ENCODE assay signal across 25 cellular contexts in genomic region chr10:70121281-70121949, GRCh38.
"Had no signal": no experiment of that assay in that cellular context is flagged by ENCODE, and none has a peak within 500 bp of the region (broad histone marks: within the 10 kb centered on the region; RNA-seq: fewer than 3 reads in every experiment).

No MANE protein-coding gene starts in this region.

- DNase-seq: activated B cell treated with CpG ODN at 0.5 μM for 24 hours; activated CD4-positive, alpha-beta T cell treated with anti-CD3 and anti-CD28 coated beads for 48 hours; activated CD4-positive, alpha-beta T cell treated with anti-CD3 and anti-CD28 coated beads, Interleukin-2, amount 50 U/mL, for 1 hour; activated CD4-positive, alpha-beta T cell treated with anti-CD3 and anti-CD28 coated beads, Interleukin-2, amount 50 U/mL, for 48 hours; activated CD8-positive, alpha-beta memory T cell treated with anti-CD3 and anti-CD28 coated beads for 24 hours; activated CD8-positive, alpha-beta T cell treated with anti-CD3 and anti-CD28 coated beads for 36 hours; activated effector memory CD4-positive, alpha-beta T cell treated with Interleukin-2 at 50 U/mL for 16 hours; activated gamma-delta T cell treated with Interleukin-2 at 50 U/mL for 16 hours; activated naive CD4-positive, alpha-beta T cell treated with anti-CD3 and anti-CD28 coated beads, Interleukin-2, amount 50 U/mL, for 16 hours; activated naive CD4-positive, alpha-beta T cell treated with Interleukin-2 at 50 U/mL for 16 hours; activated T-cell treated with anti-CD3 and anti-CD28 coated beads, Interleukin-2, amount 50 U/mL, for 4 hours; amniotic stem cell; anterior cingulate cortex; brain microvascular endothelial cell; effector CD8-positive, alpha-beta T cell; foreskin fibroblast; head of caudate nucleus; T-helper 1 cell; T-helper 2 cell had no signal

- H3K27ac ChIP-seq: brain microvascular endothelial cell, epithelial cell of prostate, VCaP had no signal

- H3K4me3 Mint-ChIP-seq: activated B cell treated with CpG ODN at 0.5 μM for 24 hours; activated CD8-positive, alpha-beta T cell treated with anti-CD3 and anti-CD28 coated beads for 36 hours; activated naive CD8-positive, alpha-beta T cell; activated T-cell treated with anti-CD3 and anti-CD28 coated beads, Interleukin-2, amount 50 U/mL, for 4 hours; activated T-helper 17 cell treated with anti-CD3 and anti-CD28 coated beads, Interleukin-2, amount 50 U/mL, for 72 hours had no signal

- H3K27me3 ChIP-seq: brain microvascular endothelial cell had no signal

- H3K27ac Mint-ChIP-seq: activated B cell treated with CpG ODN at 0.5 μM for 24 hours; activated CD8-positive, alpha-beta T cell treated with anti-CD3 and anti-CD28 coated beads for 36 hours; activated naive CD8-positive, alpha-beta T cell; activated T-helper 17 cell treated with anti-CD3 and anti-CD28 coated beads, Interleukin-2, amount 50 U/mL, for 72 hours had no signal

- H3K27me3 Mint-ChIP-seq: activated B cell treated with CpG ODN at 0.5 μM for 24 hours; activated CD8-positive, alpha-beta T cell treated with anti-CD3 and anti-CD28 coated beads for 36 hours; activated naive CD8-positive, alpha-beta T cell; activated T-helper 17 cell treated with anti-CD3 and anti-CD28 coated beads, Interleukin-2, amount 50 U/mL, for 72 hours had no signal

- H3K36me3 ChIP-seq: brain microvascular endothelial cell had no signal

- ATAC-seq: activated CD4-positive, CD25-positive, alpha-beta regulatory T cell treated with anti-CD3 and anti-CD28 coated beads, Interleukin-2, amount 50 U/mL, for 24 hours; activated CD8-positive, alpha-beta T cell treated with anti-CD3 and anti-CD28 coated beads for 36 hours; activated T-cell treated with anti-CD3 and anti-CD28 coated beads, Interleukin-2, amount 50 U/mL, for 4 hours; activated T-helper 17 cell treated with anti-CD3 and anti-CD28 coated beads, Interleukin-2, amount 50 U/mL, for 72 hours; esophagus mucosa had no signal
